In genomic region chr11:84804026-84804425, GRCh38 we compare ENCODE assay signal across 6 cellular contexts.
"Had no signal": no experiment of that assay in that cellular context is flagged by ENCODE, and none has a peak within 500 bp of the region (broad histone marks: within the 10 kb centered on the region; RNA-seq: fewer than 3 reads in every experiment).

No MANE protein-coding gene starts in this region.

- H3K4me3 ChIP-seq: K562 had no signal

- DNase-seq: IMR-90, KBM-7, KG1 had no signal

- H3K27ac ChIP-seq: HL-60 had no signal

- ATAC-seq: HepG2, K562 had no signal
